ENCODE assay signal across 27 cellular contexts in genomic region chr6:14200047-14200446, GRCh38.
DNase-seq lines count a peak whose midpoint lies in the region; TF ChIP-seq lines count a peak whose summit lies in the region.
"Had no signal": no experiment of that assay in that cellular context is flagged by ENCODE, and none has a peak within 500 bp of the region (broad histone marks: within the 10 kb centered on the region; RNA-seq: fewer than 3 reads in every experiment).

No MANE protein-coding gene starts in this region.

- H3K4me1 ChIP-seq in SK-N-SH (ENCODE audit: control insufficient read depth in 1 of 2, insufficient read depth in 2 of 2, low read depth in 1 of 2, low read length in 1 of 2) = no peaks in the 10 kb centered on the region
- H3K4me1 ChIP-seq: HAP-1, psoas muscle, upper lobe of left lung had no signal

- H3K9me2 ChIP-seq in SK-N-SH = no peaks in the 10 kb centered on the region

- POLR2A ChIA-PET in SK-N-SH (lab: Yijun Ruan, JAX) = no interaction called here

- H2AFZ ChIP-seq in SK-N-SH (ENCODE audit: low read depth) = no peak overlapping the region
- H2AFZ ChIP-seq: PC-9 had no signal

- H3K27me3 ChIP-seq in SK-N-SH (ENCODE audit: insufficient read depth) = no peaks in the 10 kb centered on the region; the same call in 1 of the 2 replicates
- H3K27me3 ChIP-seq: upper lobe of left lung had no signal

- no peaks in the 10 kb centered on the region for H3F3A ChIP-seq in SK-N-SH (replicated peaks; ENCODE audit: insufficient read depth)

- H3K9ac ChIP-seq in SK-N-SH = no peak overlapping the region

- DNase-seq in Daoy (ENCODE audit: low read depth) (peak; percentile 56), M059J (ENCODE audit: low read depth) (peak; percentile 48), cardiac fibroblast (ENCODE audit: low read depth in 2 of 2) (peak; percentile 28 to 73), iris pigment epithelial cell (ENCODE audit: low read depth) (peak; percentile 67), SK-N-SH (no peak), GOT3 (lab: John Stamatoyannopoulos, UW) (no peak), DMS153 treated with DMSO at 0.1 percent for 48 hours (lab: John Stamatoyannopoulos, UW; ENCODE audit: unreplicated experiment) (no peak)
- no peak for DNase-seq in activated CD4-positive, alpha-beta T cell treated with anti-CD3 and anti-CD28 coated beads for 1 hour
- DNase-seq: activated CD4-positive, alpha-beta T cell treated with anti-CD3 and anti-CD28 coated beads, Interleukin-2, amount 50 U/mL, for 48 hours; activated CD8-positive, alpha-beta memory T cell treated with anti-CD3 and anti-CD28 coated beads, Interleukin-2, amount 50 U/mL, for 4 hours; DMS79 treated with DMSO at 0.1 percent for 48 hours; effector memory CD8-positive, alpha-beta T cell; head of caudate nucleus; KBM-7; mesenchymal stem cell; NCI-H1694 treated with DMSO at 0.1 percent for 48 hours; NCI-H2171; NCI-H524; PC-9; psoas muscle; SHP77; stimulated activated CD4-positive, alpha-beta T cell treated with anti-CD3 and anti-CD28 coated beads, Interleukin-1b, Interleukin-23, amount 100 ng/mL, for 48 hours; substantia nigra; T-helper 9 cell; upper lobe of left lung had no signal

- no peak for TF ChIP-seq EP300 in SK-N-SH (IDR thresholded peaks at IDR 0.05; ENCODE audit: borderline replicate concordance in 1 of 2, low read depth in 1 of 2, low read length in 1 of 2)

- TF ChIP-seq CTCF in cardiac fibroblast (IDR thresholded peaks at IDR 0.05; ENCODE audit: low read depth, low read length) (no peak), SK-N-SH (IDR thresholded peaks at IDR 0.05) (no peak)

- no peak overlapping the region for H3K4me2 ChIP-seq in SK-N-SH
- H3K4me2 ChIP-seq: PC-9 had no signal

- TF ChIP-seq RAD21 in SK-N-SH (IDR thresholded peaks at IDR 0.05; ENCODE audit: low read length) = no peak

- CTCF ChIA-PET in SK-N-SH (lab: Yijun Ruan, JAX) = no interaction called here

- H3K4me3 ChIP-seq in cardiac fibroblast (replicated peaks in 1 of 2; ENCODE audit: low read depth in 2 of 2, low read length in 2 of 2) (no peak overlapping the region), SK-N-SH (ENCODE audit: low read depth in 2 of 2, low read length in 1 of 2) (no peak overlapping the region)
- H3K4me3 ChIP-seq: HAP-1, PC-9, psoas muscle, skin epidermis, upper lobe of left lung had no signal

- no peaks in the 10 kb centered on the region for H3K36me3 ChIP-seq in SK-N-SH (replicated peaks in 1 of 2; ENCODE audit: control insufficient read depth in 1 of 2, insufficient read depth in 2 of 2, low read length in 1 of 2)
- H3K36me3 ChIP-seq: HAP-1, upper lobe of left lung had no signal

- H3K27ac ChIP-seq in SK-N-SH (ENCODE audit: low read depth in 2 of 2, low read length in 1 of 2) = no peak overlapping the region
- H3K27ac ChIP-seq: PC-9, psoas muscle, skin epidermis, upper lobe of left lung had no signal

- no peaks in the 10 kb centered on the region for H3K79me2 ChIP-seq in SK-N-SH (ENCODE audit: insufficient read depth)

- 41% methylated on average over 4 of the region's 4 CpGs for WGBS in SK-N-SH (ENCODE audit: low lambda C conversion rate)

- H3K9me3 ChIP-seq in SK-N-SH = no peaks in the 10 kb centered on the region
- H3K9me3 ChIP-seq: HAP-1, psoas muscle, upper lobe of left lung had no signal

- no peaks in the 10 kb centered on the region for H4K20me1 ChIP-seq in SK-N-SH (ENCODE audit: insufficient read depth)

TF ChIP-seq in SK-N-SH, 30 proteins besides CTCF, POLR2A, EP300 and RAD21:
- TF ChIP-seq EZH2phosphoT487 (IDR thresholded peaks at IDR 0.05; ENCODE audit: borderline replicate concordance, low read depth) (no peak), GATA2 (CRISPR knock-in tag; IDR thresholded peaks at IDR 0.05) (no peak), ZBTB33 (IDR thresholded peaks at IDR 0.05; ENCODE audit: borderline replicate concordance, low read depth) (no peak)

Comparison
In these comparisons a context has a peak if more than half of its experiments do, and no peak if none do; other contexts are left out.
1. DNase-seq: peak in Daoy (single experiment), M059J (single experiment), cardiac fibroblast (2 of 2) and iris pigment epithelial cell (single experiment); none in activated CD4-positive, alpha-beta T cell treated with anti-CD3 and anti-CD28 coated beads for 1 hour (single experiment), SK-N-SH (single experiment), GOT3 (single experiment) and DMS153 treated with DMSO at 0.1 percent for 48 hours (single experiment).